Comparison of ENCODE assay signal across 8 cellular contexts in the genomic region with DNA sequence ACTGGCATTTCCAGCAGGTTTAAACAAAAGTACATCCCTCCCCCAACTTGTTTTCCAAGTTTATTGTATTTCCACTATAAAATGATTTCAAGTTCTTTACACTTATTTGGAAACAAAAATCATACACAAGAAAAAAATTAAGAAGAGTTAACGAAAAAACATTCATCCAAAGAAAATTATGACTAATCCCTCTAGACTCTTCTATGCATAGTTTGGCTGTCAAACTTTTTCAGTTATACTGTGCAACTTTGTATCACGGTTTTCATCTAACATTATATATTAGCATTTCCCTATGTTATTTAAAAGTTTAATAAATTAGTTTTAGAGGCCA. TPM values are rescaled to one million over a fixed set of nuclear protein-coding genes. Genes with fewer than 3 reads are reported as not detected.
DNase-seq lines count a peak whose midpoint lies in the region; ATAC-seq and TF ChIP-seq lines count a peak whose summit lies in the region.

No MANE protein-coding gene starts in this region.

- H3K4me3 Mint-ChIP-seq in GM23338 (peak overlapping the region; percentile 96), T-helper 17 cell (peak overlapping the region; percentile 100)

- no peak for DNase-seq in GM23338 (ENCODE audit: low spot score)
- no peak for DNase-seq in T-helper 17 cell
- DNase-seq in SKM-1 (lab: John Stamatoyannopoulos, UW; ENCODE audit: unreplicated experiment): no peak
- no peak for DNase-seq in NOMO-1 (lab: John Stamatoyannopoulos, UW; ENCODE audit: unreplicated experiment in 2 of 2)

- no peaks in the 10 kb centered on the region; the same call in 1 of the 2 replicates for H4K20me1 ChIP-seq in GM23338 (replicated peaks; ENCODE audit: insufficient read depth)

- peak overlapping the region; percentile 88 for H3K4me2 ChIP-seq in GM23338

- ATAC-seq in GM23338 (no peak), T-helper 17 cell (no peak), gastroesophageal sphincter (no peak), HG02981 (IDR thresholded peaks at IDR 0.05; ENCODE audit: unreplicated experiment) (no peak), HG02798 (IDR thresholded peaks at IDR 0.05; ENCODE audit: poor library complexity, unreplicated experiment) (no peak)

- H3K9me3 ChIP-seq in T-helper 17 cell (ENCODE audit: control insufficient read depth, low read length, poor library complexity, severe bottlenecking): no peaks in the 10 kb centered on the region
- no peaks in the 10 kb centered on the region for H3K9me3 ChIP-seq in gastroesophageal sphincter
- H3K9me3 ChIP-seq in skeletal muscle tissue (ENCODE audit: control insufficient read depth in 3 of 3, low read length in 3 of 3): no peaks in the 10 kb centered on the region

- H3K4me1 ChIP-seq in GM23338 (ENCODE audit: insufficient read depth): peaks cover 30% of the 10 kb centered on the region
- H3K4me1 ChIP-seq in gastroesophageal sphincter: peaks cover 0 to 40% (median 12%) of the 10 kb centered on the region in 3 donors
- peaks cover 9 to 22% (median 21%) of the 10 kb centered on the region in 3 donors for H3K4me1 ChIP-seq in skeletal muscle tissue (ENCODE audit: control insufficient read depth in 3 of 3, insufficient read depth in 3 of 3, low read length in 3 of 3)

- WGBS in gastroesophageal sphincter (ENCODE audit: low coverage in 1 of 2), 2 donors: 0 to 2% methylated on average over 2 of the region's 2 CpGs

- peaks cover 20% of the 10 kb centered on the region; the same call in 1 of the 2 replicates for H3F3A ChIP-seq in GM23338 (replicated peaks; ENCODE audit: low read depth)

- TF ChIP-seq CTCF in GM23338 (conservative IDR thresholded peaks at IDR 0.05; ENCODE audit: low read depth in 2 of 2): no peak
- no peak for TF ChIP-seq CTCF in gastroesophageal sphincter (IDR thresholded peaks at IDR 0.05)

- H3K36me3 Mint-ChIP-seq in GM23338 (ENCODE audit: low read depth): peaks cover 7% of the 10 kb centered on the region
- H3K36me3 Mint-ChIP-seq in T-helper 17 cell (ENCODE audit: low read depth): peaks cover 3% of the 10 kb centered on the region

- H3K79me2 ChIP-seq in GM23338 (replicated peaks; ENCODE audit: insufficient read depth): peaks cover 66% of the 10 kb centered on the region

- peaks cover 7% of the 10 kb centered on the region for H3K27me3 Mint-ChIP-seq in GM23338 (ENCODE audit: insufficient read depth, low read depth, poor library complexity)
- no peaks in the 10 kb centered on the region for H3K27me3 Mint-ChIP-seq in T-helper 17 cell

- no peaks in the 10 kb centered on the region for H3K9me3 Mint-ChIP-seq in GM23338

- H3K27me3 ChIP-seq in GM23338 (ENCODE audit: insufficient read depth): no peaks in the 10 kb centered on the region
- H3K27me3 ChIP-seq in gastroesophageal sphincter: no peaks in the 10 kb centered on the region
- H3K27me3 ChIP-seq in skeletal muscle tissue (ENCODE audit: control insufficient read depth in 3 of 3, insufficient read depth in 3 of 3, low read length in 3 of 3): peaks cover 0 to 11% (median 5%) of the 10 kb centered on the region in 3 donors

- peak overlapping the region; percentile 82 to 87 (median 85) for H3K9ac ChIP-seq in skeletal muscle tissue (ENCODE audit: low read depth in 1 of 3, low read length in 3 of 3)

- H3K27ac Mint-ChIP-seq in GM23338: no peak overlapping the region
- H3K27ac Mint-ChIP-seq in T-helper 17 cell: peak overlapping the region; percentile 98

- H3K9me2 ChIP-seq in GM23338 (ENCODE audit: insufficient read depth): no peaks in the 10 kb centered on the region

- H3K4me1 Mint-ChIP-seq in GM23338 (peaks cover 22% of the 10 kb centered on the region), T-helper 17 cell (peaks cover 19% of the 10 kb centered on the region)

- H3K4me3 ChIP-seq in GM23338 (peak overlapping the region; percentile 64), gastroesophageal sphincter (peak overlapping the region; percentile 60 to 72), skeletal muscle tissue (ENCODE audit: low read length in 3 of 3) (peak overlapping the region; percentile 82 to 97 (median 86))

- TF ChIP-seq EP300 in gastroesophageal sphincter (IDR thresholded peaks at IDR 0.05): no peak

- no peak for TF ChIP-seq POLR2A in gastroesophageal sphincter (IDR thresholded peaks at IDR 0.05)

- no peak overlapping the region for H2AFZ ChIP-seq in GM23338

- H3K27ac ChIP-seq in GM23338 (ENCODE audit: low read depth) (no peak overlapping the region), gastroesophageal sphincter (peak overlapping the region in 3 of 4 donors; percentile 77 to 83 (median 79)), skeletal muscle tissue (ENCODE audit: low read depth, low read length) (peak overlapping the region; percentile 49)

- H3K36me3 ChIP-seq in GM23338 (ENCODE audit: insufficient read depth): no peaks in the 10 kb centered on the region
- H3K36me3 ChIP-seq in gastroesophageal sphincter: no peaks in the 10 kb centered on the region
- no peaks in the 10 kb centered on the region for H3K36me3 ChIP-seq in skeletal muscle tissue (ENCODE audit: control insufficient read depth in 3 of 3, insufficient read depth in 3 of 3, low read length in 3 of 3)

TF ChIP-seq in GM23338, 12 proteins besides CTCF, POLR2A, EP300 and RAD21 (continues in another document):
- no peak for TF ChIP-seq EZH2 (IDR thresholded peaks at IDR 0.05; ENCODE audit: low read depth, unreplicated experiment)
- no peak for TF ChIP-seq STAT1 (IDR thresholded peaks at IDR 0.05; ENCODE audit: unreplicated experiment)
- TF ChIP-seq ZNF114 (CRISPR knock-in tag; IDR thresholded peaks at IDR 0.05): no peak
- TF ChIP-seq CREB1 (CRISPR knock-in tag; IDR thresholded peaks at IDR 0.05; ENCODE audit: low read depth): no peak
- no peak for TF ChIP-seq EZH2phosphoT487 (IDR thresholded peaks at IDR 0.05; ENCODE audit: unreplicated experiment)
- no peak for TF ChIP-seq NANOG (IDR thresholded peaks at IDR 0.05; ENCODE audit: borderline replicate concordance)
- TF ChIP-seq ZNF331 (CRISPR knock-in tag; IDR thresholded peaks at IDR 0.05; ENCODE audit: low read depth): no peak
- TF ChIP-seq, protein P1, sequence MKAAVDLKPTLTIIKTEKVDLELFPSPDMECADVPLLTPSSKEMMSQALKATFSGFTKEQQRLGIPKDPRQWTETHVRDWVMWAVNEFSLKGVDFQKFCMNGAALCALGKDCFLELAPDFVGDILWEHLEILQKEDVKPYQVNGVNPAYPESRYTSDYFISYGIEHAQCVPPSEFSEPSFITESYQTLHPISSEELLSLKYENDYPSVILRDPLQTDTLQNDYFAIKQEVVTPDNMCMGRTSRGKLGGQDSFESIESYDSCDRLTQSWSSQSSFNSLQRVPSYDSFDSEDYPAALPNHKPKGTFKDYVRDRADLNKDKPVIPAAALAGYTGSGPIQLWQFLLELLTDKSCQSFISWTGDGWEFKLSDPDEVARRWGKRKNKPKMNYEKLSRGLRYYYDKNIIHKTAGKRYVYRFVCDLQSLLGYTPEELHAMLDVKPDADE (IDR thresholded peaks at IDR 0.05): no peak
- TF ChIP-seq POLR2AphosphoS5 (IDR thresholded peaks at IDR 0.05; ENCODE audit: low read depth): no peak

RNA-seq across cellular contexts. Expression of a gene that starts 0.6 kb away (rescaled TPM):
- 28.6 and 29.6 TPM in 2 replicates for total RNA-seq in GM23338 (2014; rRNA removed; shearing (Covaris generic))
- 7.1 and 10.5 TPM in 2 replicates for polyA plus RNA-seq in GM23338 (2016; fragmentation: Nextera tagmentation; extraction: Ambion mirVana)
- total RNA-seq in T-helper 17 cell (1 to 10 TPM; 3.4 to 3.7 TPM), gastroesophageal sphincter (1 to 10 TPM; 5.9 to 7.3 (median 6.4) TPM), skeletal muscle tissue (12.0 TPM)

RNA-seq across cellular contexts. Expression of a gene that starts 3.0 kb away (rescaled TPM):
- 48.2 and 51.3 TPM in 2 replicates for total RNA-seq in GM23338 (2014; rRNA removed; shearing (Covaris generic))
- polyA plus RNA-seq in GM23338 (2016; fragmentation: Nextera tagmentation; extraction: Ambion mirVana): 75.7 and 77.1 TPM in 2 replicates
- total RNA-seq in T-helper 17 cell (1 to 10 TPM in 1 of 2 donors, under 1 TPM in 1; 0.27 to 2.6 TPM), gastroesophageal sphincter (1 to 10 TPM; 2.3 to 8.6 (median 5.5) TPM), skeletal muscle tissue (1.6 TPM)

RNA-seq across cellular contexts. Expression of a gene that starts 29.6 kb away (rescaled TPM):
- total RNA-seq in GM23338 (2014; rRNA removed; shearing (Covaris generic)): 140 and 172 TPM in 2 replicates
- polyA plus RNA-seq in GM23338 (2016; fragmentation: Nextera tagmentation; extraction: Ambion mirVana): 565 and 610 TPM in 2 replicates
- total RNA-seq in T-helper 17 cell (10 to 100 TPM; 48.8 to 51.5 TPM), gastroesophageal sphincter (100 to 1,000 TPM in 3 of 4 donors, 10 to 100 TPM in 1; 96.8 to 128 (median 115) TPM), skeletal muscle tissue (88.2 TPM)

RNA-seq across cellular contexts. Expression of a gene that starts 36.7 kb away (rescaled TPM):
- total RNA-seq in GM23338 (2014; rRNA removed; shearing (Covaris generic)): 0.21 TPM in 1 of 2 replicates, not detected in the other
- 0.82 and 2.3 TPM in 2 replicates for polyA plus RNA-seq in GM23338 (2016; fragmentation: Nextera tagmentation; extraction: Ambion mirVana)
- total RNA-seq in T-helper 17 cell: 1 to 10 TPM in 1 of 2 donors, under 1 TPM in 1; 0.27 to 4.9 TPM
- total RNA-seq in gastroesophageal sphincter: under 1 TPM in 1 of 4 donors, not detected in 3; 0.39 TPM
- 0.52 TPM for total RNA-seq in skeletal muscle tissue

RNA-seq across cellular contexts. Expression of a gene that starts 38.1 kb away (rescaled TPM):
- 35.7 and 36.5 TPM in 2 replicates for total RNA-seq in GM23338 (2014; rRNA removed; shearing (Covaris generic))
- polyA plus RNA-seq in GM23338 (2016; fragmentation: Nextera tagmentation; extraction: Ambion mirVana): 24.2 and 27.8 TPM in 2 replicates
- total RNA-seq in T-helper 17 cell (under 1 TPM; 0.17 to 0.34 TPM), gastroesophageal sphincter (10 to 100 TPM in 1 of 4 donors, 1 to 10 TPM in 3; 5.6 to 10.1 (median 8.9) TPM), skeletal muscle tissue (25.1 TPM)
